ENCODE assay signal across 1 cellular context in genomic region chr20:44310664-44311639, GRCh38.
TF ChIP-seq lines count a peak whose summit lies in the region.

TSS of gene FITM2 (minus strand) at chr20:44311202. CDS start at chr20:44311148, 54 bp downstream.

TF ChIP-seq in HepG2, 621 proteins besides CTCF, POLR2A, EP300 and RAD21 (continued from another document and continues in another):
- TF ChIP-seq AGO1 (IDR thresholded peaks at IDR 0.05; ENCODE audit: low read depth, low read length, poor library complexity, severe bottlenecking), result peak; percentile 83
- TF ChIP-seq MTF2 (CRISPR knock-in tag; IDR thresholded peaks at IDR 0.05; ENCODE audit: borderline replicate concordance), result peak; percentile 81; the same call in 1 of the 2 replicates
- TF ChIP-seq ZNF782 (CRISPR knock-in tag; IDR thresholded peaks at IDR 0.05; ENCODE audit: borderline replicate concordance), result no peak; the same call in 1 of the 2 replicates
- peak; percentile 82; the same call in 1 of the 2 replicates for TF ChIP-seq HIC2 (CRISPR knock-in tag; IDR thresholded peaks at IDR 0.05; ENCODE audit: low read depth)
- TF ChIP-seq MZF1 (CRISPR knock-in tag; IDR thresholded peaks at IDR 0.05; ENCODE audit: borderline replicate concordance), result peak; percentile 88; the same call in 1 of the 2 replicates
- no peak for TF ChIP-seq ZNF646 (CRISPR knock-in tag; IDR thresholded peaks at IDR 0.05)
- peak; percentile 81 for TF ChIP-seq ZNF12 (CRISPR knock-in tag; IDR thresholded peaks at IDR 0.05)
- TF ChIP-seq ZNF75D (CRISPR knock-in tag; IDR thresholded peaks at IDR 0.05; ENCODE audit: borderline replicate concordance), result no peak
- TF ChIP-seq AHDC1 (CRISPR knock-in tag; IDR thresholded peaks at IDR 0.05; ENCODE audit: borderline replicate concordance), result peak; percentile 20; the same call in 1 of the 2 replicates
- TF ChIP-seq ZNF879 (CRISPR knock-in tag; IDR thresholded peaks at IDR 0.05), result peak; percentile 79; the same call in 1 of the 2 replicates
- peak; percentile 98 for TF ChIP-seq ZNF263 (CRISPR knock-in tag; IDR thresholded peaks at IDR 0.05)
- TF ChIP-seq CEBPG (CRISPR knock-in tag; IDR thresholded peaks at IDR 0.05), result peak; percentile 54
- peak; percentile 90 for TF ChIP-seq ZNF280B (CRISPR knock-in tag; IDR thresholded peaks at IDR 0.05; ENCODE audit: borderline replicate concordance)
- TF ChIP-seq PCBP1 (IDR thresholded peaks at IDR 0.05; ENCODE audit: borderline replicate concordance, low read depth, low read length), result no peak; the same call in 1 of the 2 replicates
- TF ChIP-seq NR1H2 (CRISPR knock-in tag; IDR thresholded peaks at IDR 0.05; ENCODE audit: borderline replicate concordance, low read depth), result no peak
- no peak; the same call in 1 of the 2 replicates for TF ChIP-seq SIX1 (CRISPR knock-in tag; IDR thresholded peaks at IDR 0.05; ENCODE audit: borderline replicate concordance)
- TF ChIP-seq SRSF1 (optimal IDR thresholded peaks at IDR 0.05; ENCODE audit: low read depth, low read length), result peak; percentile 88
- TF ChIP-seq THAP11 (CRISPR knock-in tag; IDR thresholded peaks at IDR 0.05), result peak; percentile 94
- no peak for TF ChIP-seq FOXA1 (IDR thresholded peaks at IDR 0.05)
- peak; percentile 69 for TF ChIP-seq FOXA1 (CRISPR knock-in tag; IDR thresholded peaks at IDR 0.05)
- TF ChIP-seq NFYB (CRISPR knock-in tag; IDR thresholded peaks at IDR 0.05), result no peak
- peak; percentile 92 for TF ChIP-seq HOMEZ (CRISPR knock-in tag; IDR thresholded peaks at IDR 0.05; ENCODE audit: low read depth)
- TF ChIP-seq ELF3 (CRISPR knock-in tag; IDR thresholded peaks at IDR 0.05), result peak; percentile 88
- no peak for TF ChIP-seq NFE2 (CRISPR knock-in tag; IDR thresholded peaks at IDR 0.05)
- 0 out of 2 replicates have a peak, but pooled peaks have one; percentile 72 for TF ChIP-seq TFAP4 (IDR thresholded peaks at IDR 0.05; ENCODE audit: borderline replicate concordance, low read depth)
- TF ChIP-seq ZNF260 (CRISPR knock-in tag; IDR thresholded peaks at IDR 0.05; ENCODE audit: borderline replicate concordance, low read depth), result no peak
- no peak for TF ChIP-seq RFX3 (CRISPR knock-in tag; IDR thresholded peaks at IDR 0.05)
- no peak for TF ChIP-seq MAFK (conservative IDR thresholded peaks at IDR 0.05 in 1 of 2, IDR thresholded peaks at IDR 0.05 in 1 of 2; ENCODE audit: low read length in 2 of 2)
- TF ChIP-seq NCOA2 (CRISPR knock-in tag; IDR thresholded peaks at IDR 0.05), result peak; percentile 48; the same call in 1 of the 2 replicates
- peak; percentile 35; the same call in 1 of the 2 replicates for TF ChIP-seq THAP8 (CRISPR knock-in tag; IDR thresholded peaks at IDR 0.05; ENCODE audit: borderline replicate concordance)
- no peak for TF ChIP-seq TRIM24 (CRISPR knock-in tag; IDR thresholded peaks at IDR 0.05)
- TF ChIP-seq ZNF780A (CRISPR knock-in tag; IDR thresholded peaks at IDR 0.05), result peak; percentile 43; the same call in 1 of the 2 replicates
- TF ChIP-seq ZNF501 (CRISPR knock-in tag; IDR thresholded peaks at IDR 0.05), result peak; percentile 99
- peak; percentile 85 for TF ChIP-seq ARHGAP35 (CRISPR knock-in tag; IDR thresholded peaks at IDR 0.05; ENCODE audit: borderline replicate concordance)
- TF ChIP-seq ZNF282 (IDR thresholded peaks at IDR 0.05; ENCODE audit: partially characterized antibody), result no peak
- TF ChIP-seq GTF3A (CRISPR knock-in tag; conservative IDR thresholded peaks at IDR 0.05), result peak; percentile 74; the same call in 1 of the 2 replicates
- TF ChIP-seq YEATS4 (CRISPR knock-in tag; IDR thresholded peaks at IDR 0.05; ENCODE audit: borderline replicate concordance), result peak; percentile 97
- 0 out of 2 replicates have a peak, but pooled peaks have one; percentile 68 for TF ChIP-seq HOXA9 (CRISPR knock-in tag; IDR thresholded peaks at IDR 0.05; ENCODE audit: borderline replicate concordance)
- TF ChIP-seq KDM5A (IDR thresholded peaks at IDR 0.05; ENCODE audit: borderline replicate concordance, low read length), result peak; percentile 91
- no peak for TF ChIP-seq ZNF878 (CRISPR knock-in tag; IDR thresholded peaks at IDR 0.05)
- no peak for TF ChIP-seq ZNF496 (CRISPR knock-in tag; IDR thresholded peaks at IDR 0.05; ENCODE audit: insufficient replicate concordance)
- TF ChIP-seq ZSCAN9 (CRISPR knock-in tag; IDR thresholded peaks at IDR 0.05; ENCODE audit: borderline replicate concordance), result peak; percentile 91
- TF ChIP-seq TSC22D2 (CRISPR knock-in tag; IDR thresholded peaks at IDR 0.05; ENCODE audit: borderline replicate concordance), result peak; percentile 97
- TF ChIP-seq ZNF605 (CRISPR knock-in tag; IDR thresholded peaks at IDR 0.05), result peak; percentile 99
- no peak for TF ChIP-seq ZNF530 (CRISPR knock-in tag; IDR thresholded peaks at IDR 0.05; ENCODE audit: low read depth)
- TF ChIP-seq CENPX (CRISPR knock-in tag; IDR thresholded peaks at IDR 0.05), result no peak
- TF ChIP-seq PCBP2 (optimal IDR thresholded peaks at IDR 0.05; ENCODE audit: low read depth, low read length, poor library complexity, severe bottlenecking), result no peak
